25 cellular contexts compared by ENCODE assay signal in genomic region chr13:42400188-42400833, GRCh38.
DNase-seq lines count a peak whose midpoint lies in the region; ATAC-seq, FAIRE-seq and TF ChIP-seq lines count a peak whose summit lies in the region.
"Had no signal": no experiment of that assay in that cellular context is flagged by ENCODE, and none has a peak within 500 bp of the region (broad histone marks: within the 10 kb centered on the region; RNA-seq: fewer than 3 reads in every experiment).

No MANE protein-coding gene starts in this region.

- H3K27ac Mint-ChIP-seq in activated CD8-positive, alpha-beta memory T cell treated with anti-CD3 and anti-CD28 coated beads, Interleukin-2, amount 10 ng/mL, durations not matched to agents 7 days and 5 days, result peak overlapping the region; percentile 54
- peak overlapping the region; percentile 48 for H3K27ac Mint-ChIP-seq in activated T-helper 17 cell treated with anti-CD3 and anti-CD28 coated beads, Interleukin-2, amount 50 U/mL, for 72 hours
- H3K27ac Mint-ChIP-seq in chondrocyte (ENCODE audit: unreplicated experiment), result no peak overlapping the region
- H3K27ac Mint-ChIP-seq: B cell, CD14-positive monocyte, H9 had no signal

- H3K9me3 Mint-ChIP-seq in activated CD8-positive, alpha-beta memory T cell treated with anti-CD3 and anti-CD28 coated beads, Interleukin-2, amount 10 ng/mL, durations not matched to agents 7 days and 5 days (ENCODE audit: low read depth), result no peaks in the 10 kb centered on the region
- peaks cover 5% of the 10 kb centered on the region for H3K9me3 Mint-ChIP-seq in activated T-helper 17 cell treated with anti-CD3 and anti-CD28 coated beads, Interleukin-2, amount 50 U/mL, for 72 hours
- H3K9me3 Mint-ChIP-seq in chondrocyte (ENCODE audit: low read depth), result no peaks in the 10 kb centered on the region
- H3K9me3 Mint-ChIP-seq: H9 had no signal

- H3K27ac ChIP-seq in HEK293 (ENCODE audit: extremely low read depth, low read depth, low read length), result no peak overlapping the region
- H3K27ac ChIP-seq: GM23248, HL-60, PC-9 had no signal

- H3K4me3 ChIP-seq in HEK293 (ENCODE audit: low read depth, low read length), result no peak overlapping the region
- no peak overlapping the region for H3K4me3 ChIP-seq in bronchial epithelial cell (ENCODE audit: low read depth, low read length)
- H3K4me3 ChIP-seq: GM23248, PC-9 had no signal

- peaks cover 14% of the 10 kb centered on the region for H3K36me3 Mint-ChIP-seq in activated CD8-positive, alpha-beta memory T cell treated with anti-CD3 and anti-CD28 coated beads, Interleukin-2, amount 10 ng/mL, durations not matched to agents 7 days and 5 days
- H3K36me3 Mint-ChIP-seq in activated T-helper 17 cell treated with anti-CD3 and anti-CD28 coated beads, Interleukin-2, amount 50 U/mL, for 72 hours (ENCODE audit: low read depth), result peaks cover 62% of the 10 kb centered on the region
- peaks cover 2% of the 10 kb centered on the region for H3K36me3 Mint-ChIP-seq in chondrocyte (ENCODE audit: low read depth)
- H3K36me3 Mint-ChIP-seq: CD14-positive monocyte had no signal

- no peak overlapping the region for H3K4me3 Mint-ChIP-seq in activated CD8-positive, alpha-beta memory T cell treated with anti-CD3 and anti-CD28 coated beads, Interleukin-2, amount 10 ng/mL, durations not matched to agents 7 days and 5 days
- H3K4me3 Mint-ChIP-seq in activated T-helper 17 cell treated with anti-CD3 and anti-CD28 coated beads, Interleukin-2, amount 50 U/mL, for 72 hours, result peak overlapping the region; percentile 37
- no peak overlapping the region for H3K4me3 Mint-ChIP-seq in chondrocyte (ENCODE audit: unreplicated experiment)
- H3K4me3 Mint-ChIP-seq: B cell, CD14-positive monocyte, H9 had no signal

- TF ChIP-seq CTCF in HEK293 (tag by site-specific recombination; IDR thresholded peaks at IDR 0.05) (no peak), bronchial epithelial cell (IDR thresholded peaks at IDR 0.05; ENCODE audit: insufficient read depth, low read length, severe bottlenecking) (no peak), chondrocyte (IDR thresholded peaks at IDR 0.05) (no peak)

- CTCF ChIA-PET in activated CD8-positive, alpha-beta memory T cell treated with anti-CD3 and anti-CD28 coated beads, Interleukin-2, amount 10 ng/mL, durations not matched to agents 7 days and 5 days (lab: Charles Lee), result no interaction called here
- CTCF ChIA-PET in HEK293 (lab: Yijun Ruan, JAX), result interaction anchor here (0.6 kb wide), 1 partner anchor 81 kb away, joined by 5 read pairs; no protein-coding TSS in a partner anchor

- H3K9me3 ChIP-seq in HEK293 (ENCODE audit: control insufficient read depth, insufficient read depth, low read depth, low read length), result no peaks in the 10 kb centered on the region

- H3K36me3 ChIP-seq in HEK293 (ENCODE audit: control insufficient read depth in 2 of 2, insufficient read depth in 1 of 2, low read length in 2 of 2), result no peaks in the 10 kb centered on the region
- H3K36me3 ChIP-seq in bronchial epithelial cell (ENCODE audit: control insufficient read depth, insufficient read depth, low read length), result no peaks in the 10 kb centered on the region

- H3K27me3 Mint-ChIP-seq in activated CD8-positive, alpha-beta memory T cell treated with anti-CD3 and anti-CD28 coated beads, Interleukin-2, amount 10 ng/mL, durations not matched to agents 7 days and 5 days, result no peaks in the 10 kb centered on the region
- no peaks in the 10 kb centered on the region for H3K27me3 Mint-ChIP-seq in activated T-helper 17 cell treated with anti-CD3 and anti-CD28 coated beads, Interleukin-2, amount 50 U/mL, for 72 hours
- H3K27me3 Mint-ChIP-seq in chondrocyte (ENCODE audit: low read depth), result peaks cover 17% of the 10 kb centered on the region
- H3K27me3 Mint-ChIP-seq: B cell had no signal

- peak; percentile 62 for FAIRE-seq in bronchial epithelial cell (lab: Jason Lieb, UNC)
- FAIRE-seq: A204.1, HepG2 had no signal

- peaks cover 66% of the 10 kb centered on the region for H3K4me1 Mint-ChIP-seq in activated CD8-positive, alpha-beta memory T cell treated with anti-CD3 and anti-CD28 coated beads, Interleukin-2, amount 10 ng/mL, durations not matched to agents 7 days and 5 days
- H3K4me1 Mint-ChIP-seq in activated T-helper 17 cell treated with anti-CD3 and anti-CD28 coated beads, Interleukin-2, amount 50 U/mL, for 72 hours, result peaks cover 50% of the 10 kb centered on the region
- H3K4me1 Mint-ChIP-seq in chondrocyte (ENCODE audit: low read depth), result peaks cover 13% of the 10 kb centered on the region
- H3K4me1 Mint-ChIP-seq: CD14-positive monocyte had no signal

- peak; percentile 31 for ATAC-seq in activated CD8-positive, alpha-beta memory T cell treated with anti-CD3 and anti-CD28 coated beads, Interleukin-2, amount 10 ng/mL, durations not matched to agents 7 days and 5 days
- no peak for ATAC-seq in activated T-helper 17 cell treated with anti-CD3 and anti-CD28 coated beads, Interleukin-2, amount 50 U/mL, for 72 hours (replicated peaks)
- no peak for ATAC-seq in GM18502 (IDR thresholded peaks at IDR 0.05; ENCODE audit: poor library complexity, unreplicated experiment)
- ATAC-seq: HepG2 had no signal

- H3K27me3 ChIP-seq in bronchial epithelial cell (ENCODE audit: control insufficient read depth, insufficient read depth, low read length), result no peaks in the 10 kb centered on the region

- H3K4me1 ChIP-seq in HEK293 (ENCODE audit: control insufficient read depth, insufficient read depth, low read length), result no peaks in the 10 kb centered on the region

- no peak for DNase-seq in activated CD8-positive, alpha-beta memory T cell treated with anti-CD3 and anti-CD28 coated beads, Interleukin-2, amount 10 ng/mL, durations not matched to agents 7 days and 5 days
- DNase-seq in activated CD8-positive, alpha-beta memory T cell treated with anti-CD3 and anti-CD28 coated beads for 24 hours, result no peak
- no peak for DNase-seq in bronchial epithelial cell (ENCODE audit: low read depth)
- no peak for DNase-seq in chondrocyte (ENCODE audit: low spot score)
- DNase-seq: DMS79, GM23248, H9, KBM-7, NCI-H1092, NCI-H1436 treated with DMSO at 0.1 percent for 48 hours, NCI-H1930, NCI-H2227 treated with DMSO at 0.1 percent for 48 hours, NCI-H510A treated with DMSO at 0.1 percent for 48 hours, NCI-H748 treated with DMSO at 0.1 percent for 48 hours, PC-9, RPMI8226, SHP77 had no signal

- POLR2A ChIA-PET in HEK293 (lab: Yijun Ruan, JAX), result no interaction called here

TF ChIP-seq in HEK293, 187 proteins besides CTCF, POLR2A, EP300 and RAD21:
- TF ChIP-seq, protein P1, sequence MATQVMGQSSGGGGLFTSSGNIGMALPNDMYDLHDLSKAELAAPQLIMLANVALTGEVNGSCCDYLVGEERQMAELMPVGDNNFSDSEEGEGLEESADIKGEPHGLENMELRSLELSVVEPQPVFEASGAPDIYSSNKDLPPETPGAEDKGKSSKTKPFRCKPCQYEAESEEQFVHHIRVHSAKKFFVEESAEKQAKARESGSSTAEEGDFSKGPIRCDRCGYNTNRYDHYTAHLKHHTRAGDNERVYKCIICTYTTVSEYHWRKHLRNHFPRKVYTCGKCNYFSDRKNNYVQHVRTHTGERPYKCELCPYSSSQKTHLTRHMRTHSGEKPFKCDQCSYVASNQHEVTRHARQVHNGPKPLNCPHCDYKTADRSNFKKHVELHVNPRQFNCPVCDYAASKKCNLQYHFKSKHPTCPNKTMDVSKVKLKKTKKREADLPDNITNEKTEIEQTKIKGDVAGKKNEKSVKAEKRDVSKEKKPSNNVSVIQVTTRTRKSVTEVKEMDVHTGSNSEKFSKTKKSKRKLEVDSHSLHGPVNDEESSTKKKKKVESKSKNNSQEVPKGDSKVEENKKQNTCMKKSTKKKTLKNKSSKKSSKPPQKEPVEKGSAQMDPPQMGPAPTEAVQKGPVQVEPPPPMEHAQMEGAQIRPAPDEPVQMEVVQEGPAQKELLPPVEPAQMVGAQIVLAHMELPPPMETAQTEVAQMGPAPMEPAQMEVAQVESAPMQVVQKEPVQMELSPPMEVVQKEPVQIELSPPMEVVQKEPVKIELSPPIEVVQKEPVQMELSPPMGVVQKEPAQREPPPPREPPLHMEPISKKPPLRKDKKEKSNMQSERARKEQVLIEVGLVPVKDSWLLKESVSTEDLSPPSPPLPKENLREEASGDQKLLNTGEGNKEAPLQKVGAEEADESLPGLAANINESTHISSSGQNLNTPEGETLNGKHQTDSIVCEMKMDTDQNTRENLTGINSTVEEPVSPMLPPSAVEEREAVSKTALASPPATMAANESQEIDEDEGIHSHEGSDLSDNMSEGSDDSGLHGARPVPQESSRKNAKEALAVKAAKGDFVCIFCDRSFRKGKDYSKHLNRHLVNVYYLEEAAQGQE (tag by site-specific recombination; IDR thresholded peaks at IDR 0.05), result peak; percentile 56; the same call in 1 of the 2 replicates
- no peak for TF ChIP-seq ZNF302 (tag by site-specific recombination; IDR thresholded peaks at IDR 0.05; ENCODE audit: low read depth)
